1 cellular context compared by ENCODE assay signal in genomic region chr1:227891955-227892871, GRCh38.
A peak's percentile ranks its signal among the peaks of the same experiment; 100 is the strongest.
TF ChIP-seq lines count a peak whose summit lies in the region.

No MANE protein-coding gene starts in this region.

TF ChIP-seq in H1, 55 proteins besides CTCF, POLR2A, EP300 and RAD21:
- TF ChIP-seq TEAD4 (IDR thresholded peaks at IDR 0.05; ENCODE audit: low read depth, low read length) (peak; percentile 89), YY1 (IDR thresholded peaks at IDR 0.05; ENCODE audit: low read depth, low read length) (peak; percentile 8; the same call in 1 of the 2 replicates), SIX5 (IDR thresholded peaks at IDR 0.05; ENCODE audit: low read depth, low read length) (no peak)
